Comparison of ENCODE assay signal across 1 cellular context in the genomic region with DNA sequence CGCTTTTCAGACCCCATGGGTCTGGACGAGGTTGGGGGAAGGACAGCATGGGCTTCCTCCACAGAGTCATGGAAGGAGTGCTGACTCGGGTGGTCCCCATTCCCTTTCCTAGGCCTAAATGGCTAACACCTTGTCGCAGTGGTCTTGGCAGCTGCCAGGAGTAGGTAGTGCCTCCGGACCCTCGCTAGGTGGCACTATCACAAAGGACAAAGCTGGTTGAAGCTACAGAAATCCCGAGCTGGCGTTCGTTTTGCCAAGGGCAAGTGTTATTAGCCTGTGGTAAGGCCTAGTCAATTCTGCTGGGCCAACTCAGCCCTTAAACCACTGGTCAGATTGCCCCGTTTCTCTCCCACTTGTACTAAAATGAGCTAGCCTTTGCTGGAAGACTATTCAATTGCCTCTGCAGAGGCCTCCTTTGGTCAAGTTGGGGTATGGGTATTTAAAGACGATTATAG.
TF ChIP-seq lines count a peak whose summit lies in the region.

No MANE protein-coding gene starts in this region.

TF ChIP-seq in endothelial cell of umbilical vein, 7 proteins besides CTCF, POLR2A, EP300 and RAD21:
- no peak for TF ChIP-seq EZH2 (IDR thresholded peaks at IDR 0.05; ENCODE audit: borderline replicate concordance, low read depth, low read length, severe bottlenecking)
- TF ChIP-seq GATA2 (IDR thresholded peaks at IDR 0.05; ENCODE audit: insufficient read depth, insufficient read length, low read depth, low read length): no peak
- TF ChIP-seq POLR2AphosphoS5 (IDR thresholded peaks at IDR 0.05; ENCODE audit: insufficient read depth, low read depth, low read length): no peak
- no peak for TF ChIP-seq MYC (IDR thresholded peaks at IDR 0.05; ENCODE audit: low read depth, low read length)
- no peak for TF ChIP-seq JUN (IDR thresholded peaks at IDR 0.05; ENCODE audit: borderline replicate concordance, insufficient read depth, insufficient read length, low read depth)
- TF ChIP-seq, protein P1, sequence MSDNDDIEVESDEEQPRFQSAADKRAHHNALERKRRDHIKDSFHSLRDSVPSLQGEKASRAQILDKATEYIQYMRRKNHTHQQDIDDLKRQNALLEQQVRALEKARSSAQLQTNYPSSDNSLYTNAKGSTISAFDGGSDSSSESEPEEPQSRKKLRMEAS (IDR thresholded peaks at IDR 0.05; ENCODE audit: insufficient read depth, insufficient read length): no peak
- TF ChIP-seq FOS (IDR thresholded peaks at IDR 0.05; ENCODE audit: borderline replicate concordance, insufficient read depth, low read length): no peak
TF ChIP-seq in endothelial cell of umbilical vein: peak in this region for 0.
